ENCODE assay signal across 8 cellular contexts in genomic region chr6:31087494-31088089, GRCh38. TPM values are rescaled to one million over a fixed set of nuclear protein-coding genes. Genes with fewer than 3 reads are reported as not detected.
DNase-seq lines count a peak whose midpoint lies in the region; ATAC-seq and TF ChIP-seq lines count a peak whose summit lies in the region.

No MANE protein-coding gene starts in this region.

- H3K4me3 ChIP-seq in lung, result no peak overlapping the region

- H3K27ac ChIP-seq in lung (ENCODE audit: low read depth in 1 of 2, low read length in 1 of 2), result no peak overlapping the region

- ATAC-seq in HG02938 (IDR thresholded peaks at IDR 0.05; ENCODE audit: unreplicated experiment), result peak; percentile 62
- ATAC-seq in lung (ENCODE audit: insufficient read depth, low FRiP score), result peak; percentile 93
- ATAC-seq in GM18858 (IDR thresholded peaks at IDR 0.05; ENCODE audit: unreplicated experiment), result no peak

- DNase-seq in DMS153 treated with DMSO at 0.1 percent for 48 hours (lab: John Stamatoyannopoulos, UW; ENCODE audit: unreplicated experiment) (peak; percentile 73), NCI-H748 treated with DMSO at 0.1 percent for 48 hours (lab: John Stamatoyannopoulos, UW) (peak; percentile 58), dermis microvascular lymphatic vessel endothelial cell (ENCODE audit: low read depth in 2 of 2) (peak; percentile 76 to 89), lung (ENCODE audit: low spot score) (peak; percentile 84)
- DNase-seq in activated CD4-positive, alpha-beta T cell treated with anti-CD3 and anti-CD28 coated beads, Interleukin-2, amount 50 U/mL, for 24 hours (ENCODE audit: low read depth in 1 of 2, low spot score in 1 of 2), result peak; percentile 91 to 92
- DNase-seq in stimulated activated CD8-positive, alpha-beta memory T cell treated with anti-CD3 and anti-CD28 coated beads, Interleukin-12 subunit alpha, Interleukin-12 subunit beta, amount 100 ng/mL, for 24 hours (ENCODE audit: extremely low read depth), result peak; percentile 67

- no peaks in the 10 kb centered on the region for H3K27me3 ChIP-seq in lung (ENCODE audit: control insufficient read depth, insufficient read depth)

- H3K4me1 ChIP-seq in lung (ENCODE audit: control insufficient read depth in 2 of 2, insufficient read depth in 2 of 2, low read length in 2 of 2), result peaks cover 0 to 3% of the 10 kb centered on the region in 2 donors

- H3K36me3 ChIP-seq in lung (ENCODE audit: control insufficient read depth in 2 of 2, insufficient read depth in 2 of 2, low read length in 2 of 2), result no peaks in the 10 kb centered on the region

- peak; percentile 80 for TF ChIP-seq CTCF in lung (IDR thresholded peaks at IDR 0.05; ENCODE audit: control extremely low read depth, extremely low read depth)

- H3K9me3 ChIP-seq in lung (ENCODE audit: control insufficient read depth in 2 of 2, insufficient read depth in 1 of 2, low read length in 1 of 2), result no peaks in the 10 kb centered on the region

- WGBS in lung, 2 donors, result 11 to 14% methylated on average over 14 of the region's 14 CpGs

RNA-seq across cellular contexts. Expression of gene C6orf15, which starts 24.8 kb away (rescaled TPM):
- not detected in 2 replicates for total RNA-seq in dermis microvascular lymphatic vessel endothelial cell
- total RNA-seq in lung, result not detected
- polyA plus RNA-seq in lung, result not detected

RNA-seq across cellular contexts. Expression of gene PSORS1C1, which starts 27.0 kb away (rescaled TPM):
- 3.7 and 3.8 TPM in 2 replicates for total RNA-seq in dermis microvascular lymphatic vessel endothelial cell
- total RNA-seq in lung, result 1 to 10 TPM; 1.1 to 2.6 TPM
- polyA plus RNA-seq in lung, result 10 to 100 TPM in 1 of 2 donors, 1 to 10 TPM in 1; 2.3 to 10.8 TPM

RNA-seq across cellular contexts. Expression of gene CDSN, which starts 32.7 kb away (rescaled TPM):
- total RNA-seq in dermis microvascular lymphatic vessel endothelial cell, result under 0.01 TPM in 1 of 2 replicates, not detected in the other
- total RNA-seq in lung, result under 1 TPM in 1 of 2 donors, not detected in 1; 0.06 TPM
- under 1 TPM; 0.05 to 0.10 TPM for polyA plus RNA-seq in lung

RNA-seq across cellular contexts. Expression of gene PSORS1C2, which starts 51.3 kb away (rescaled TPM):
- total RNA-seq in dermis microvascular lymphatic vessel endothelial cell (not detected in 2 replicates), lung (not detected)
- polyA plus RNA-seq in lung, result not detected
